In genomic region chr21:36792505-36792967, GRCh38 we compare ENCODE assay signal across 14 cellular contexts.
DNase-seq lines count a peak whose midpoint lies in the region; ATAC-seq, FAIRE-seq and TF ChIP-seq lines count a peak whose summit lies in the region.
"Had no signal": no experiment of that assay in that cellular context is flagged by ENCODE, and none has a peak within 500 bp of the region (broad histone marks: within the 10 kb centered on the region; RNA-seq: fewer than 3 reads in every experiment).

No MANE protein-coding gene starts in this region.

- H3K27ac ChIP-seq in astrocyte (ENCODE audit: low read depth, low read length): no peak overlapping the region
- no peak overlapping the region for H3K27ac ChIP-seq in CD4-positive, alpha-beta T cell (ENCODE audit: low read depth, low read length)
- H3K27ac ChIP-seq: SJSA1, tibial nerve had no signal

- H3K4me1 ChIP-seq in astrocyte (ENCODE audit: insufficient read depth, low read length): peaks cover 5% of the 10 kb centered on the region
- H3K4me1 ChIP-seq in Caco-2: peaks cover 9% of the 10 kb centered on the region; the same call in 1 of the 2 replicates
- H3K4me1 ChIP-seq: tibial nerve had no signal

- no peak overlapping the region for H3K4me3 ChIP-seq in astrocyte (ENCODE audit: insufficient read depth, low read depth, low read length)
- no peak overlapping the region for H3K4me3 ChIP-seq in Caco-2 (ENCODE audit: low read depth, low read length)
- H3K4me3 ChIP-seq: SJSA1, tibial nerve had no signal

- no peaks in the 10 kb centered on the region for H3K27me3 Mint-ChIP-seq in activated CD4-positive, alpha-beta T cell treated with anti-CD3 and anti-CD28 coated beads for 36 hours
- H3K27me3 Mint-ChIP-seq in astrocyte (ENCODE audit: low read depth, unreplicated experiment) (no peaks in the 10 kb centered on the region), Caco-2 (ENCODE audit: insufficient read depth, unreplicated experiment) (no peaks in the 10 kb centered on the region)
- no peaks in the 10 kb centered on the region for H3K27me3 Mint-ChIP-seq in CD4-positive, alpha-beta T cell

- no peak for TF ChIP-seq EP300 in Ishikawa (IDR thresholded peaks at IDR 0.05; ENCODE audit: borderline replicate concordance)

- TF ChIP-seq CTCF in astrocyte (IDR thresholded peaks at IDR 0.05; ENCODE audit: insufficient read depth, low read depth, low read length) (no peak), Caco-2 (IDR thresholded peaks at IDR 0.05; ENCODE audit: insufficient read depth in 1 of 2, low read depth in 1 of 2, low read length in 1 of 2, severe bottlenecking in 1 of 2, unreplicated experiment in 1 of 2) (no peak)
- TF ChIP-seq CTCF in CD4-positive, alpha-beta T cell (IDR thresholded peaks at IDR 0.05): no peak

- H3K79me2 ChIP-seq in astrocyte (ENCODE audit: insufficient read depth, low read length): no peaks in the 10 kb centered on the region

- peak; percentile 21 for DNase-seq in activated CD4-positive, alpha-beta T cell treated with anti-CD3 and anti-CD28 coated beads for 36 hours
- DNase-seq in activated CD4-positive, alpha-beta T cell treated with anti-CD3 and anti-CD28 coated beads for 4 hours: no peak
- DNase-seq in astrocyte (ENCODE audit: low read depth): peak; percentile 44
- DNase-seq in myocyte (ENCODE audit: low read depth): peak; percentile 49
- DNase-seq in medulla oblongata (ENCODE audit: extremely low spot score): no peak
- no peak for DNase-seq in CD4-positive, alpha-beta T cell
- no peak for DNase-seq in Caco-2
- DNase-seq: activated CD4-positive, alpha-beta T cell treated with anti-CD3 and anti-CD28 coated beads for 1 hour; activated gamma-delta T cell; NCI-H345 had no signal

- H3K4me1 Mint-ChIP-seq in activated CD4-positive, alpha-beta T cell treated with anti-CD3 and anti-CD28 coated beads for 36 hours: no peaks in the 10 kb centered on the region
- H3K4me1 Mint-ChIP-seq in astrocyte (ENCODE audit: low read depth, unreplicated experiment) (peaks cover 5% of the 10 kb centered on the region), Caco-2 (ENCODE audit: low read depth, unreplicated experiment) (peaks cover 16% of the 10 kb centered on the region)
- no peaks in the 10 kb centered on the region for H3K4me1 Mint-ChIP-seq in CD4-positive, alpha-beta T cell (ENCODE audit: low read depth)

- no peak for TF ChIP-seq RAD21 in Ishikawa (IDR thresholded peaks at IDR 0.05; ENCODE audit: low read depth)

- peaks cover 7% of the 10 kb centered on the region for H3K9me3 Mint-ChIP-seq in activated CD4-positive, alpha-beta T cell treated with anti-CD3 and anti-CD28 coated beads for 36 hours (ENCODE audit: low read depth)
- H3K9me3 Mint-ChIP-seq in astrocyte (ENCODE audit: unreplicated experiment): peaks cover 15% of the 10 kb centered on the region
- H3K9me3 Mint-ChIP-seq in CD4-positive, alpha-beta T cell: peaks cover 4% of the 10 kb centered on the region
- H3K9me3 Mint-ChIP-seq in Caco-2 (ENCODE audit: unreplicated experiment): peaks cover 10% of the 10 kb centered on the region

- H2AFZ ChIP-seq in astrocyte (ENCODE audit: low read depth, low read length): no peak overlapping the region

- peak; percentile 96 for ATAC-seq in activated CD4-positive, alpha-beta T cell treated with anti-CD3 and anti-CD28 coated beads for 36 hours
- ATAC-seq in CD4-positive, alpha-beta T cell (ENCODE audit: poor library complexity): no peak

- intact Hi-C loops in activated CD4-positive, alpha-beta T cell treated with anti-CD3 and anti-CD28 coated beads for 36 hours (cut with DNase I, micrococcal nuclease): no loop called here
- intact Hi-C loops in CD4-positive, alpha-beta T cell (cut with DNase I, micrococcal nuclease): no loop called here
- intact Hi-C loops in Caco-2 (cut with micrococcal nuclease; ENCODE audit: unreplicated experiment): no loop called here

- H3K36me3 ChIP-seq in astrocyte (ENCODE audit: insufficient read depth, low read length) (no peaks in the 10 kb centered on the region), Caco-2 (ENCODE audit: control insufficient read depth, insufficient read depth, low read length) (no peaks in the 10 kb centered on the region)
- H3K36me3 ChIP-seq: SJSA1 had no signal

- BruUV-seq in Caco-2 (replicated peaks; lab: Mats Ljungman, UMichigan): no TSS peak

- no peak overlapping the region for H3K27ac Mint-ChIP-seq in activated CD4-positive, alpha-beta T cell treated with anti-CD3 and anti-CD28 coated beads for 36 hours
- H3K27ac Mint-ChIP-seq in astrocyte (ENCODE audit: unreplicated experiment): no peak overlapping the region
- H3K27ac Mint-ChIP-seq in CD4-positive, alpha-beta T cell: no peak overlapping the region
- H3K27ac Mint-ChIP-seq in Caco-2 (ENCODE audit: unreplicated experiment): no peak overlapping the region

- no peak for FAIRE-seq in astrocyte (lab: Jason Lieb, UNC)
- FAIRE-seq: islet of Langerhans had no signal

- no peaks in the 10 kb centered on the region for H3K9me3 ChIP-seq in astrocyte (ENCODE audit: insufficient read depth, low read depth, low read length)
- H3K9me3 ChIP-seq in CD4-positive, alpha-beta T cell (ENCODE audit: control insufficient read depth, low read length): no peaks in the 10 kb centered on the region
- peaks cover 9% of the 10 kb centered on the region for H3K9me3 ChIP-seq in Caco-2
- H3K9me3 ChIP-seq: SJSA1 had no signal

- POLR2A ChIA-PET in activated CD4-positive, alpha-beta T cell treated with anti-CD3 and anti-CD28 coated beads for 36 hours (lab: Charles Lee): no interaction called here
- POLR2A ChIA-PET in CD4-positive, alpha-beta T cell (lab: Charles Lee): no interaction called here
- POLR2A ChIA-PET in Caco-2 (lab: Charles Lee): no interaction called here

- H3K4me3 Mint-ChIP-seq in activated CD4-positive, alpha-beta T cell treated with anti-CD3 and anti-CD28 coated beads for 36 hours: no peak overlapping the region
- H3K4me3 Mint-ChIP-seq in astrocyte (ENCODE audit: unreplicated experiment) (no peak overlapping the region), Caco-2 (ENCODE audit: unreplicated experiment) (no peak overlapping the region)
- H3K4me3 Mint-ChIP-seq in CD4-positive, alpha-beta T cell: no peak overlapping the region

- peaks cover 5% of the 10 kb centered on the region for H3K36me3 Mint-ChIP-seq in activated CD4-positive, alpha-beta T cell treated with anti-CD3 and anti-CD28 coated beads for 36 hours (ENCODE audit: low read depth)
- H3K36me3 Mint-ChIP-seq in astrocyte (ENCODE audit: low read depth, unreplicated experiment): peaks cover 16% of the 10 kb centered on the region
- H3K36me3 Mint-ChIP-seq in CD4-positive, alpha-beta T cell (ENCODE audit: low read depth): peaks cover 32% of the 10 kb centered on the region
- H3K36me3 Mint-ChIP-seq in Caco-2 (ENCODE audit: insufficient read depth, unreplicated experiment): peaks cover 9% of the 10 kb centered on the region

- H4K20me1 ChIP-seq in astrocyte (ENCODE audit: insufficient read depth, low read length): no peaks in the 10 kb centered on the region

- H3K4me2 ChIP-seq in astrocyte (ENCODE audit: low read length): peak overlapping the region; percentile 20

- CTCF ChIA-PET in activated CD4-positive, alpha-beta T cell treated with anti-CD3 and anti-CD28 coated beads for 36 hours (lab: Charles Lee): interaction anchor here (0.7 kb wide), 1 partner anchor 218 kb away, joined by 3 read pairs; no protein-coding TSS in a partner anchor
- CTCF ChIA-PET in CD4-positive, alpha-beta T cell (lab: Charles Lee): no interaction called here
- CTCF ChIA-PET in Caco-2 (lab: Charles Lee): no interaction called here

- H3K9ac ChIP-seq in astrocyte (ENCODE audit: low read length): no peak overlapping the region

- no peaks in the 10 kb centered on the region for H3K27me3 ChIP-seq in astrocyte (ENCODE audit: insufficient read depth, low read length)
- no peaks in the 10 kb centered on the region for H3K27me3 ChIP-seq in CD4-positive, alpha-beta T cell (ENCODE audit: control insufficient read depth, insufficient read depth, low read length)
- H3K27me3 ChIP-seq in Caco-2 (replicated peaks; ENCODE audit: control insufficient read depth, insufficient read depth, low read length): no peaks in the 10 kb centered on the region
- H3K27me3 ChIP-seq: SJSA1, tibial nerve had no signal

TF ChIP-seq in Ishikawa, 13 proteins besides CTCF, POLR2A, EP300 and RAD21:
- 0 out of 2 replicates have a peak, but pooled peaks have one; percentile 4 for TF ChIP-seq USF1 (IDR thresholded peaks at IDR 0.05)
- no peak for TF ChIP-seq TEAD4 (IDR thresholded peaks at IDR 0.05)
- TF ChIP-seq NFIC (IDR thresholded peaks at IDR 0.05): no peak
- TF ChIP-seq CREB1 (IDR thresholded peaks at IDR 0.05; ENCODE audit: low read depth): no peak
- no peak for TF ChIP-seq FOXM1 (IDR thresholded peaks at IDR 0.05; ENCODE audit: borderline replicate concordance, low read depth)
- TF ChIP-seq ZBTB7A (IDR thresholded peaks at IDR 0.05; ENCODE audit: low read depth): no peak
- TF ChIP-seq TAF1 (IDR thresholded peaks at IDR 0.05; ENCODE audit: low read depth): no peak

Comparison
In these comparisons a context has a peak if more than half of its experiments do, and no peak if none do; other contexts are left out.
1. DNase-seq: peak in activated CD4-positive, alpha-beta T cell treated with anti-CD3 and anti-CD28 coated beads for 36 hours (single experiment), astrocyte (single experiment) and myocyte (single experiment); none in activated CD4-positive, alpha-beta T cell treated with anti-CD3 and anti-CD28 coated beads for 4 hours (0 of 2), medulla oblongata (single experiment), CD4-positive, alpha-beta T cell (0 of 10) and Caco-2 (0 of 2).